8 cellular contexts compared by ENCODE assay signal in genomic region chr13:24922390-24923304, GRCh38.
DNase-seq lines count a peak whose midpoint lies in the region; ATAC-seq and TF ChIP-seq lines count a peak whose summit lies in the region.

No MANE protein-coding gene starts in this region.

- H3K36me3 Mint-ChIP-seq in CD4-positive, CD25-positive, alpha-beta regulatory T cell: peaks cover 3% of the 10 kb centered on the region
- H3K36me3 Mint-ChIP-seq in activated CD4-positive, alpha-beta memory T cell treated with anti-CD3 and anti-CD28 coated beads for 36 hours: peaks cover 3% of the 10 kb centered on the region

- TF ChIP-seq CTCF in dorsolateral prefrontal cortex (IDR thresholded peaks at IDR 0.05 in 54 of 56, conservative IDR thresholded peaks at IDR 0.05 in 2 of 56; ENCODE audit: low read depth in 1 of 56, partially characterized antibody in 56 of 56): peak in 52 of 56 donors; percentile 4 to 76 (median 47)
- peak in 2 of 4 donors; percentile 26 to 30 for TF ChIP-seq CTCF in right lobe of liver (IDR thresholded peaks at IDR 0.05)

- 0% methylated on average over 22 of the region's 86 CpGs for WGBS in right lobe of liver (ENCODE audit: insufficient coverage, low coverage, low lambda C conversion rate, missing lambda C conversion rate)

- H3K4me1 ChIP-seq in CD4-positive, CD25-positive, alpha-beta regulatory T cell (ENCODE audit: control insufficient read depth, insufficient read depth, low read length, poor library complexity, severe bottlenecking): peaks cover 7% of the 10 kb centered on the region
- H3K4me1 ChIP-seq in right lobe of liver: peaks cover 0 to 12% (median 3%) of the 10 kb centered on the region in 4 donors

- H3K4me3 ChIP-seq in CD4-positive, CD25-positive, alpha-beta regulatory T cell (ENCODE audit: low read depth, low read length): peak overlapping the region; percentile 96
- H3K4me3 ChIP-seq in dorsolateral prefrontal cortex: peak overlapping the region; percentile 60 to 100 (median 89)
- peak overlapping the region; percentile 69 to 97 (median 89) for H3K4me3 ChIP-seq in right lobe of liver

- peak; percentile 87 for TF ChIP-seq POLR2A in right lobe of liver (IDR thresholded peaks at IDR 0.05)

- CTCF ChIA-PET in activated CD4-positive, alpha-beta memory T cell treated with anti-CD3 and anti-CD28 coated beads for 36 hours (lab: Charles Lee): interaction anchor here (0.6 to 1.0 kb wide), 2 partner anchors 57 to 225 kb away, joined by 3 read pairs; no protein-coding TSS in a partner anchor

- H3K27ac ChIP-seq in CD4-positive, CD25-positive, alpha-beta regulatory T cell (ENCODE audit: insufficient read depth, low read length, poor library complexity, severe bottlenecking): peak overlapping the region; percentile 85
- H3K27ac ChIP-seq in dorsolateral prefrontal cortex (peak overlapping the region in 58 of 59 donors; percentile 43 to 99 (median 91)), right lobe of liver (peak overlapping the region; percentile 80 to 99 (median 92))

- peak overlapping the region; percentile 98 for H3K27ac Mint-ChIP-seq in CD4-positive, CD25-positive, alpha-beta regulatory T cell
- peak overlapping the region; percentile 92 for H3K27ac Mint-ChIP-seq in activated CD4-positive, alpha-beta memory T cell treated with anti-CD3 and anti-CD28 coated beads for 36 hours

- H3K27me3 Mint-ChIP-seq in CD4-positive, CD25-positive, alpha-beta regulatory T cell: peaks cover 12% of the 10 kb centered on the region
- no peaks in the 10 kb centered on the region for H3K27me3 Mint-ChIP-seq in activated CD4-positive, alpha-beta memory T cell treated with anti-CD3 and anti-CD28 coated beads for 36 hours

- H3K4me3 Mint-ChIP-seq in CD4-positive, CD25-positive, alpha-beta regulatory T cell: peak overlapping the region; percentile 90 to 98 (median 98)
- H3K4me3 Mint-ChIP-seq in activated CD4-positive, alpha-beta memory T cell treated with anti-CD3 and anti-CD28 coated beads for 36 hours: peak overlapping the region; percentile 90

- POLR2A ChIA-PET in activated CD4-positive, alpha-beta memory T cell treated with anti-CD3 and anti-CD28 coated beads for 36 hours (lab: Charles Lee): interaction anchor here (0.9 to 1.0 kb wide), 2 partner anchors 192 to 213 kb away, joined by 3 read pairs; no protein-coding TSS in a partner anchor

- peaks cover 3 to 22% (median 12%) of the 10 kb centered on the region in 4 donors for H3K4me1 Mint-ChIP-seq in CD4-positive, CD25-positive, alpha-beta regulatory T cell
- H3K4me1 Mint-ChIP-seq in activated CD4-positive, alpha-beta memory T cell treated with anti-CD3 and anti-CD28 coated beads for 36 hours (ENCODE audit: low read depth): peaks cover 18% of the 10 kb centered on the region

- peaks cover 0 to 4% (median 0%) of the 10 kb centered on the region in 7 donors for H3K9me3 Mint-ChIP-seq in CD4-positive, CD25-positive, alpha-beta regulatory T cell
- no peaks in the 10 kb centered on the region for H3K9me3 Mint-ChIP-seq in activated CD4-positive, alpha-beta memory T cell treated with anti-CD3 and anti-CD28 coated beads for 36 hours

- intact Hi-C loops in activated CD4-positive, alpha-beta memory T cell treated with anti-CD3 and anti-CD28 coated beads for 36 hours (cut with micrococcal nuclease): loop anchor here (2.0 to 5.0 kb wide), 3 partner anchors 214 to 410 kb away; partner anchors contain the start of genes NUP58 and PARP4
- intact Hi-C loops in dorsolateral prefrontal cortex (cut with DNase I) (loop anchor here in 1 of 2 donors (10.0 kb wide), 1 partner anchor 62 kb away; no protein-coding TSS in a partner anchor), right lobe of liver (cut with DNase I) (no loop called here)

- peak; percentile 100 for ATAC-seq in CD4-positive, CD25-positive, alpha-beta regulatory T cell (ENCODE audit: low read depth in 2 of 2)
- ATAC-seq in GM19397 (IDR thresholded peaks at IDR 0.05; ENCODE audit: unreplicated experiment) (peak; percentile 95), HG03565 (IDR thresholded peaks at IDR 0.05; ENCODE audit: unreplicated experiment) (peak; percentile 84), right lobe of liver (peak; percentile 98 to 100 (median 99))

- H3K36me3 ChIP-seq in CD4-positive, CD25-positive, alpha-beta regulatory T cell (ENCODE audit: control insufficient read depth, insufficient read depth, low read length): no peaks in the 10 kb centered on the region
- no peaks in the 10 kb centered on the region for H3K36me3 ChIP-seq in right lobe of liver

- no peaks in the 10 kb centered on the region for H3K27me3 ChIP-seq in CD4-positive, CD25-positive, alpha-beta regulatory T cell (ENCODE audit: control insufficient read depth, insufficient read depth, low read length)
- peaks cover 0 to 5% (median 0%) of the 10 kb centered on the region in 45 donors for H3K27me3 ChIP-seq in dorsolateral prefrontal cortex
- H3K27me3 ChIP-seq in right lobe of liver: no peaks in the 10 kb centered on the region

- peak; percentile 90 to 98 (median 91) for DNase-seq in CD4-positive, CD25-positive, alpha-beta regulatory T cell
- DNase-seq in NCI-H82 (lab: John Stamatoyannopoulos, UW) (peak; percentile 99), dorsolateral prefrontal cortex (peak; percentile 95 to 99 (median 98)), right lobe of liver (peak; percentile 99)
- DNase-seq in activated CD4-positive, alpha-beta memory T cell treated with anti-CD3 and anti-CD28 coated beads for 36 hours: peak; percentile 96
- DNase-seq in stimulated activated CD4-positive, alpha-beta T cell treated with anti-CD3 and anti-CD28 coated beads, Interleukin-4, amount 100 ng/mL, for 24 hours: peak; percentile 94

- no peaks in the 10 kb centered on the region for H3K9me3 ChIP-seq in CD4-positive, CD25-positive, alpha-beta regulatory T cell (ENCODE audit: control insufficient read depth in 2 of 2, low read length in 2 of 2)
- no peaks in the 10 kb centered on the region for H3K9me3 ChIP-seq in right lobe of liver

Comparison
In these comparisons a context has a peak if more than half of its experiments do, and no peak if none do; other contexts are left out.
1. Peak in every context shown above with its lines: DNase-seq, ATAC-seq, H3K4me3 ChIP-seq and H3K27ac ChIP-seq.